7 cellular contexts compared by ENCODE assay signal in genomic region chr4:173769568-173769967, GRCh38.
"Had no signal": no experiment of that assay in that cellular context is flagged by ENCODE, and none has a peak within 500 bp of the region (broad histone marks: within the 10 kb centered on the region; RNA-seq: fewer than 3 reads in every experiment).

No MANE protein-coding gene starts in this region.

- H2AFZ ChIP-seq: GM23248 had no signal

- H3K27ac ChIP-seq: GM23248 had no signal

- H3K9ac ChIP-seq: GM23248 had no signal

- H3K9me3 ChIP-seq: HAP-1 had no signal

- H3K4me1 ChIP-seq: HAP-1 had no signal

- ATAC-seq: HCT116 had no signal

- H3K36me3 ChIP-seq: HAP-1 had no signal

- DNase-seq: GM23248, GOT3, H7, HFFc6, KBM-7 had no signal

- H3K4me3 ChIP-seq: GM23248, HAP-1 had no signal
